1 cellular context compared by ENCODE assay signal in the genomic region with DNA sequence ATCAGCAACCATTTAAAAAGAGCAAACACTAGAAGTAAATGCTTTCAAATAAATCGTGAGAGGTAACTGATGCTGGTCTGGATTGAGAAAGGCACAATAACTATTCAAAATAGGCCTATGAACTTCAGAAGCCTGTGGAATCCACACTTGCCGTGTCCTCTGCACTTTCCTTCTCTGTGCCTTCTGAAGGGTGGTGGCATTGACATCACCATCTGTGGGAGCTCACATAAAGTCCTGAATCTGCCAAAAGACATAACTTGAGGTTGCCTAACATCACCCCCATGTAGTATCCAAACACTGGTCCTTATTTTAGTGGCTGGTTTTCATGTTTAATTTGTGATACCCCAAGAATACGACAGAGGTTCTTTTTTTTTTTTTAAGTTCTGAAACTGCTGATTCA.
TF ChIP-seq lines count a peak whose summit lies in the region.

No MANE protein-coding gene starts in this region.

TF ChIP-seq in GM12878, 131 proteins besides CTCF, POLR2A, EP300 and RAD21 (continued from another document):
- TF ChIP-seq, protein P1, sequence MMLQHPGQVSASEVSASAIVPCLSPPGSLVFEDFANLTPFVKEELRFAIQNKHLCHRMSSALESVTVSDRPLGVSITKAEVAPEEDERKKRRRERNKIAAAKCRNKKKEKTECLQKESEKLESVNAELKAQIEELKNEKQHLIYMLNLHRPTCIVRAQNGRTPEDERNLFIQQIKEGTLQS (IDR thresholded peaks at IDR 0.05; ENCODE audit: borderline replicate concordance, extremely low read depth, low read depth, low read length), result no peak
- TF ChIP-seq, protein P2, sequence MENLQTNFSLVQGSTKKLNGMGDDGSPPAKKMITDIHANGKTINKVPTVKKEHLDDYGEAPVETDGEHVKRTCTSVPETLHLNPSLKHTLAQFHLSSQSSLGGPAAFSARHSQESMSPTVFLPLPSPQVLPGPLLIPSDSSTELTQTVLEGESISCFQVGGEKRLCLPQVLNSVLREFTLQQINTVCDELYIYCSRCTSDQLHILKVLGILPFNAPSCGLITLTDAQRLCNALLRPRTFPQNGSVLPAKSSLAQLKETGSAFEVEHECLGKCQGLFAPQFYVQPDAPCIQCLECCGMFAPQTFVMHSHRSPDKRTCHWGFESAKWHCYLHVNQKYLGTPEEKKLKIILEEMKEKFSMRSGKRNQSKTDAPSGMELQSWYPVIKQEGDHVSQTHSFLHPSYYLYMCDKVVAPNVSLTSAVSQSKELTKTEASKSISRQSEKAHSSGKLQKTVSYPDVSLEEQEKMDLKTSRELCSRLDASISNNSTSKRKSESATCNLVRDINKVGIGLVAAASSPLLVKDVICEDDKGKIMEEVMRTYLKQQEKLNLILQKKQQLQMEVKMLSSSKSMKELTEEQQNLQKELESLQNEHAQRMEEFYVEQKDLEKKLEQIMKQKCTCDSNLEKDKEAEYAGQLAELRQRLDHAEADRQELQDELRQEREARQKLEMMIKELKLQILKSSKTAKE (IDR thresholded peaks at IDR 0.05; ENCODE audit: low read depth, poor library complexity, severe bottlenecking), result no peak
